ENCODE assay signal across 20 cellular contexts in genomic region chr10:115125505-115125904, GRCh38. TPM values are rescaled to one million over a fixed set of nuclear protein-coding genes. Genes with fewer than 3 reads are reported as not detected.
A peak's percentile ranks its signal among the peaks of the same experiment; 100 is the strongest.
DNase-seq lines count a peak whose midpoint lies in the region; ATAC-seq, FAIRE-seq and TF ChIP-seq lines count a peak whose summit lies in the region.
"Had no signal": no experiment of that assay in that cellular context is flagged by ENCODE, and none has a peak within 500 bp of the region (broad histone marks: within the 10 kb centered on the region; RNA-seq: fewer than 3 reads in every experiment).

No MANE protein-coding gene starts in this region.

- H2AFZ ChIP-seq in H9 (ENCODE audit: low read length) (no peak overlapping the region), mesenchymal stem cell (ENCODE audit: low read depth, low read length) (no peak overlapping the region)

- no peak overlapping the region for H2BK120ac ChIP-seq in H9 (ENCODE audit: low read depth, low read length, poor library complexity, severe bottlenecking)
- H2BK120ac ChIP-seq in mesenchymal stem cell (ENCODE audit: low read depth, low read length), result no peak overlapping the region

- FAIRE-seq in GM12891 (lab: Jason Lieb, UNC), result peak; percentile 50
- FAIRE-seq: A549, GM19239, H1 had no signal

- no peak overlapping the region for H3K4me2 ChIP-seq in H9 (ENCODE audit: insufficient read depth, insufficient read length, low read length)
- H3K4me2 ChIP-seq in mesenchymal stem cell (ENCODE audit: low read length, poor library complexity, severe bottlenecking), result no peak overlapping the region
- H3K4me2 ChIP-seq: A549 had no signal

- H2BK5ac ChIP-seq in H9 (ENCODE audit: insufficient read length, low read length), result no peak overlapping the region
- H2BK5ac ChIP-seq in mesenchymal stem cell (ENCODE audit: low read depth, low read length, poor library complexity, severe bottlenecking), result no peak overlapping the region

- H3K14ac ChIP-seq in H9 (ENCODE audit: insufficient read depth, low read length) (no peak overlapping the region), mesenchymal stem cell (ENCODE audit: low read length in 2 of 2) (no peak overlapping the region)

- H3K36me3 Mint-ChIP-seq in H9 (ENCODE audit: insufficient read depth in 1 of 3, low read depth in 3 of 3) (no peaks in the 10 kb centered on the region), chondrocyte (ENCODE audit: low read depth) (no peaks in the 10 kb centered on the region)
- H3K36me3 Mint-ChIP-seq: CD8-positive, alpha-beta memory T cell had no signal

- no peak overlapping the region for H3T11ph ChIP-seq in H9 (ENCODE audit: low read length)

- H3K18ac ChIP-seq in H9 (ENCODE audit: insufficient read length, low read depth, low read length), result no peak overlapping the region
- H3K18ac ChIP-seq in mesenchymal stem cell (ENCODE audit: low read depth in 1 of 2, low read length in 2 of 2), result no peak overlapping the region

- peak; percentile 74 for ATAC-seq in HG03432 (IDR thresholded peaks at IDR 0.05; ENCODE audit: unreplicated experiment)
- ATAC-seq: A549 had no signal

- no peak overlapping the region for H4K5ac ChIP-seq in H9 (ENCODE audit: insufficient read length, low read depth, low read length)

- H2AK5ac ChIP-seq in H9 (ENCODE audit: insufficient read length, low read length), result no peak overlapping the region
- H2AK5ac ChIP-seq in mesenchymal stem cell (ENCODE audit: low read length, severe bottlenecking), result no peak overlapping the region

- H3K27me3 ChIP-seq in H9 (ENCODE audit: insufficient read depth, low read length) (no peaks in the 10 kb centered on the region), mesenchymal stem cell (ENCODE audit: control insufficient read depth in 1 of 2, insufficient read depth in 1 of 2, low read length in 2 of 2) (no peaks in the 10 kb centered on the region)

- H4K91ac ChIP-seq in H9 (ENCODE audit: insufficient read length, low read depth, low read length) (no peak overlapping the region), mesenchymal stem cell (ENCODE audit: low read length) (no peak overlapping the region)

- H3K27ac Mint-ChIP-seq in H9 (peak overlapping the region in 2 of 3 experiments; percentile 39 to 52; a peak in 1 of 7 replicates), chondrocyte (ENCODE audit: unreplicated experiment) (no peak overlapping the region)
- H3K27ac Mint-ChIP-seq: CD8-positive, alpha-beta memory T cell had no signal

- no peaks in the 10 kb centered on the region for H4K20me1 ChIP-seq in H9 (ENCODE audit: control insufficient read depth, insufficient read depth, insufficient read length)

- no peak overlapping the region for H2BK12ac ChIP-seq in H9 (ENCODE audit: insufficient read length, low read depth, low read length)
- H2BK12ac ChIP-seq in mesenchymal stem cell (ENCODE audit: low read length in 2 of 2), result no peak overlapping the region

- H3K27me3 Mint-ChIP-seq in H9 (ENCODE audit: low read depth) (no peaks in the 10 kb centered on the region), chondrocyte (ENCODE audit: low read depth) (no peaks in the 10 kb centered on the region)

- H3K23ac ChIP-seq in H9 (ENCODE audit: insufficient read length, low read depth, low read length) (no peak overlapping the region), mesenchymal stem cell (ENCODE audit: low read length in 2 of 2) (no peak overlapping the region)

- no peak overlapping the region for H3K4me3 ChIP-seq in mesenchymal stem cell (ENCODE audit: insufficient read depth in 1 of 2, low read depth in 1 of 2, low read length in 2 of 2)
- H3K4me3 ChIP-seq: A549 had no signal

- no peak overlapping the region for H3K56ac ChIP-seq in H9 (ENCODE audit: insufficient read length, low read depth, low read length)

- H3K27ac ChIP-seq in H9 (ENCODE audit: insufficient read length, low read depth, low read length), result no peak overlapping the region
- H3K27ac ChIP-seq in mesenchymal stem cell (ENCODE audit: low read length, poor library complexity, severe bottlenecking), result no peak overlapping the region
- H3K27ac ChIP-seq: A549 had no signal

- TF ChIP-seq CTCF in H9 (conservative IDR thresholded peaks at IDR 0.05), result no peak
- no peak for TF ChIP-seq CTCF in chondrocyte (IDR thresholded peaks at IDR 0.05)

- DNase-seq in GM12891 (ENCODE audit: insufficient read length, low spot score), result no peak
- DNase-seq in H9, result no peak
- peak; percentile 12 for DNase-seq in mesenchymal stem cell
- no peak for DNase-seq in NCI-H1092 treated with DMSO at 0.1 percent for 48 hours (lab: John Stamatoyannopoulos, UW)
- DNase-seq in chondrocyte (ENCODE audit: low spot score), result no peak
- DNase-seq in SIG-M5 treated with dmso at 0.1 percent for 504 hours (lab: John Stamatoyannopoulos, UW; ENCODE audit: unreplicated experiment), result no peak
- DNase-seq: C1 segment of cervical spinal cord; CD8-positive, alpha-beta memory T cell; IMR-90; NCI-H1048; NCI-H146; NCI-H2029 treated with DMSO at 0.1 percent for 48 hours; NCI-H2171; NCI-H526; SW 1271 had no signal

- no peaks in the 10 kb centered on the region for H3K79me2 ChIP-seq in H9 (ENCODE audit: insufficient read depth, low read length)

- no peak for TF ChIP-seq POLR2A in GM12891 (IDR thresholded peaks at IDR 0.05; ENCODE audit: low read depth, low read length)

- no peaks in the 10 kb centered on the region for H3K23me2 ChIP-seq in H9 (ENCODE audit: insufficient read length, low read depth, low read length, poor library complexity, severe bottlenecking)

- no peaks in the 10 kb centered on the region for H3K36me3 ChIP-seq in mesenchymal stem cell (ENCODE audit: control insufficient read depth in 1 of 2, insufficient read depth in 2 of 2, low read depth in 1 of 2, low read length in 2 of 2)

- H3K4me3 Mint-ChIP-seq in H9, result no peak overlapping the region
- no peak overlapping the region for H3K4me3 Mint-ChIP-seq in chondrocyte (ENCODE audit: unreplicated experiment)
- H3K4me3 Mint-ChIP-seq: CD8-positive, alpha-beta memory T cell had no signal

- H3K79me1 ChIP-seq in H9 (ENCODE audit: insufficient read depth, low read depth, low read length, poor library complexity, severe bottlenecking) (no peaks in the 10 kb centered on the region), mesenchymal stem cell (replicated peaks; ENCODE audit: low read length, poor library complexity, severe bottlenecking) (peaks cover 2% of the 10 kb centered on the region)

- no peaks in the 10 kb centered on the region for H3K9me3 Mint-ChIP-seq in H9
- no peaks in the 10 kb centered on the region for H3K9me3 Mint-ChIP-seq in chondrocyte (ENCODE audit: low read depth)
- H3K9me3 Mint-ChIP-seq: CD8-positive, alpha-beta memory T cell had no signal

- H3K9ac ChIP-seq in H9 (ENCODE audit: extremely low read depth, insufficient read length, low read length), result no peak overlapping the region
- H3K9ac ChIP-seq in mesenchymal stem cell (ENCODE audit: low read length), result no peak overlapping the region

- H3K4ac ChIP-seq in H9 (ENCODE audit: low read depth, low read length) (no peak overlapping the region), mesenchymal stem cell (ENCODE audit: low read depth in 1 of 2, low read length in 2 of 2) (no peak overlapping the region)

- no peaks in the 10 kb centered on the region for H3K4me1 ChIP-seq in H9 (ENCODE audit: insufficient read depth, low read length)
- peaks cover 2% of the 10 kb centered on the region for H3K4me1 ChIP-seq in mesenchymal stem cell (ENCODE audit: control insufficient read depth, insufficient read depth, low read depth, low read length)
- H3K4me1 ChIP-seq: A549 had no signal

- H4K8ac ChIP-seq in H9 (replicated peaks; ENCODE audit: insufficient read length, low read depth, low read length) (no peak overlapping the region), mesenchymal stem cell (ENCODE audit: low read length) (no peak overlapping the region)

- no peaks in the 10 kb centered on the region for H3K9me3 ChIP-seq in H9 (ENCODE audit: control insufficient read depth, low read depth, low read length)
- no peaks in the 10 kb centered on the region for H3K9me3 ChIP-seq in mesenchymal stem cell (ENCODE audit: control insufficient read depth, low read length)
- H3K9me3 ChIP-seq: A549 had no signal

- H3K4me1 Mint-ChIP-seq in H9 (no peaks in the 10 kb centered on the region), chondrocyte (ENCODE audit: low read depth) (peaks cover 14% of the 10 kb centered on the region)
- H3K4me1 Mint-ChIP-seq: CD8-positive, alpha-beta memory T cell had no signal

- no peak overlapping the region for H2BK20ac ChIP-seq in H9 (ENCODE audit: low read depth, low read length, poor library complexity, severe bottlenecking)

- WGBS in H9 (ENCODE audit: extremely low coverage, insufficient read length, low lambda C conversion rate), result no CpG with 5 or more reads among the region's 4 CpGs
- WGBS in mesenchymal stem cell, result 97% methylated on average over 3 of the region's 4 CpGs

- H2BK15ac ChIP-seq in H9 (ENCODE audit: low read depth, low read length) (no peak overlapping the region), mesenchymal stem cell (ENCODE audit: low read depth, poor library complexity, severe bottlenecking) (no peak overlapping the region)

TF ChIP-seq in GM12891, 5 proteins besides CTCF, POLR2A, EP300 and RAD21:
- TF ChIP-seq PAX5 (IDR thresholded peaks at IDR 0.05; ENCODE audit: insufficient read depth, low read length, severe bottlenecking) (no peak), SPI1 (IDR thresholded peaks at IDR 0.05; ENCODE audit: low read depth, low read length) (no peak)

RNA-seq across cellular contexts. Expression of gene ATRNL1, which starts 32.3 kb away (rescaled TPM):
- polyA plus RNA-seq in GM12891 (2012; ENCODE audit: low read depth, missing spikeins), result 4.9 TPM
- total RNA-seq in H9 (2021) (9.2 and 9.3 TPM in 2 replicates), chondrocyte (65.1 to 99.7 TPM (median 66.0 TPM) in 3 replicates)
- 10.4 TPM for polyA plus RNA-seq in mesenchymal stem cell (2013, experiment 1 of 2)
- 10.2 TPM for polyA plus RNA-seq in mesenchymal stem cell (2013, experiment 2 of 2)
- total RNA-seq: CD8-positive, alpha-beta memory T cell; MCF 10A had no signal
- polyA plus RNA-seq: CD8-positive, alpha-beta memory T cell had no signal
